Comparison of ENCODE assay signal across 1 cellular context in the genomic region with DNA sequence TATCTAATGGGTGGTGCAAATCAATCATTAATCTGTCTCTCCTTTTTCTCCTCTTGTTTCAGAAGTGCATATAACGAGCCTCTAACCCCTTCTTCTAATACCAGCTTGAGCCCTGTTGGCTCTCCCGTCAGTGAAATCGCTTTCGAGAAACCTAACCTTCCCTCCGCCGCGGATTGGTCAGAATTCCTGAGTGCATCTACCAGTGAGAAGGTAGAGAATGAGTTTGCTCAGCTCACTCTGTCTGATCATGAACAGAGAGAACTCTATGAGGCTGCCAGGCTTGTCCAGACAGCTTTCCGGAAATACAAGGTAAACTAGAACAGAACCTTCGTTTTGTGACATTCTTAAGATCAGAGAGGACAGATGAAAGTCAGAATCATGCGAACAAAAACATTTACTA.
TF ChIP-seq lines count a peak whose summit lies in the region.

No MANE protein-coding gene starts in this region.

TF ChIP-seq in K562, 482 proteins besides CTCF, POLR2A, EP300 and RAD21:
- TF ChIP-seq EP400 (IDR thresholded peaks at IDR 0.05) (no peak), ZNF79 (CRISPR knock-in tag; IDR thresholded peaks at IDR 0.05; ENCODE audit: low read depth) (no peak), ELF2 (CRISPR knock-in tag; IDR thresholded peaks at IDR 0.05) (no peak), RFX1 (IDR thresholded peaks at IDR 0.05) (no peak), NBN (IDR thresholded peaks at IDR 0.05; ENCODE audit: low read depth) (no peak), NR4A1 (CRISPR knock-in tag; IDR thresholded peaks at IDR 0.05) (no peak), NR4A1 (tag; IDR thresholded peaks at IDR 0.05) (no peak), KDM4B (IDR thresholded peaks at IDR 0.05; ENCODE audit: borderline replicate concordance in 2 of 2, low read depth in 1 of 2) (no peak), SMAD1 (IDR thresholded peaks at IDR 0.05; ENCODE audit: low read depth, low read length, partially characterized antibody) (no peak)
